In the genomic region with DNA sequence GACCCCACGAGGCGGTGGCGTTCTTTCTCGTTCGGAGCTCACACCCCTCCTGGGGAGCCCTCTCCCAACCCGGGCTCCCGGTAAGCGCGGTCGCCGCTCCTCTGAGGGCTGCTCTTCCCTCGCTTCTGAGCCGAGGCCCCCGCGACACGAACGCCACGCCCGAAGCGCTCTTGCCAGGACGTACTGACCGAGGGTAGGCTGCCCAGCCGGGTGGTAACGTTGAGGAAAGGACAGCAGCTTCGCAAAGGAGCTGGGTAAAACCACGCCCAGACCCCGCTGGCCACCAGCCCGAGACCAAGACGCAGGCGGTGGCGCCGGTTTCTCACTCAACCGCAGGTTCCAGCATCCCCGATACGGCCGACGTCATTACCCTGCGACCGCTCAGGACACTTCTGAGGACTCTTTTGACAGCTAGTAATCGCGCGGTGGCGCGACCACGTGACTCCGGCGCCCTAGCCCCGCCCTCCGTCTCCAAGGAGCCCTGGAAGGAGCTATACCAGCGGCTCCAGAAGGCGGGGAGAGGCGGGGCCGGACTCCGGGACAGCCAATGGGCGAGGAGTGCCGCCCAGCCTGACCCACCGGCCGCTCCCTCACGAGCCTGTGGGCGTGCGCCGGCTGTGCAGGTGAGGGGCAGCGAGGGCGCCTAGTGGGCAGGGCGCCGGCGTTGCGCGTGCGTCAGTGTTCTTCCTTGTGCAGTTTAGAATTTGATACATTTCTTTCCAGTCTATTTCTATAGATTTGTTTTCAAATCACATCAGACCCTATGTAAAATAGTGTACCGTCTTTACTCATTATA, we compare ENCODE assay signal across 8 cellular contexts. TPM values are rescaled to one million over a fixed set of nuclear protein-coding genes. Genes with fewer than 3 reads are reported as not detected.
DNase-seq lines count a peak whose midpoint lies in the region; ATAC-seq and TF ChIP-seq lines count a peak whose summit lies in the region.

No MANE protein-coding gene starts in this region.

- WGBS in lung, 2 donors: 0% methylated on average over 71 of the region's 71 CpGs

- H3K9me3 ChIP-seq in lung (ENCODE audit: control insufficient read depth in 2 of 2, insufficient read depth in 1 of 2, low read length in 1 of 2): no peaks in the 10 kb centered on the region

- H3K36me3 ChIP-seq in lung (ENCODE audit: control insufficient read depth in 2 of 2, insufficient read depth in 2 of 2, low read length in 2 of 2): peaks cover 0 to 19% of the 10 kb centered on the region in 2 donors

- H3K27ac ChIP-seq in lung (ENCODE audit: low read depth in 1 of 2, low read length in 1 of 2): peak overlapping the region; percentile 97 to 99

- no peaks in the 10 kb centered on the region for H3K27me3 ChIP-seq in lung (ENCODE audit: control insufficient read depth, insufficient read depth)

- H3K4me3 ChIP-seq in lung: peak overlapping the region; percentile 65

- TF ChIP-seq CTCF in lung (IDR thresholded peaks at IDR 0.05; ENCODE audit: control extremely low read depth, extremely low read depth): no peak

- DNase-seq in COLO829 (ENCODE audit: low spot score) (peak; percentile 93), HT-29 (ENCODE audit: low spot score) (peak; percentile 99), lung (ENCODE audit: low spot score) (peak; percentile 100)
- DNase-seq in NK-92 treated with Interleukin-12 subunit alpha and Interleukin-12 subunit beta, amount 100 ng/mL, for 24 hours (lab: John Stamatoyannopoulos, UW): peak; percentile 100
- peak; percentile 99 to 100 for DNase-seq in activated CD8-positive, alpha-beta memory T cell treated with anti-CD3 and anti-CD28 coated beads for 4 hours (ENCODE audit: low read depth in 2 of 2)
- DNase-seq in effector CD8-positive, alpha-beta T cell (lab: John Stamatoyannopoulos, UW): peak; percentile 99
- DNase-seq in stimulated activated CD4-positive, alpha-beta T cell treated with anti-CD3 and anti-CD28 coated beads, TNF-alpha, amount 100 ng/mL, for 24 hours (ENCODE audit: low read depth in 3 of 3): peak; percentile 99 to 100 (median 100)

- ATAC-seq in GM21360 (IDR thresholded peaks at IDR 0.05; ENCODE audit: unreplicated experiment): peak; percentile 75
- ATAC-seq in lung (ENCODE audit: insufficient read depth, low FRiP score): peak; percentile 85

- peaks cover 3 to 6% of the 10 kb centered on the region in 2 donors for H3K4me1 ChIP-seq in lung (ENCODE audit: control insufficient read depth in 2 of 2, insufficient read depth in 2 of 2, low read length in 2 of 2)

RNA-seq across cellular contexts. Expression of a gene that starts 4.0 kb away (rescaled TPM):
- total RNA-seq in HT-29 (2014; rRNA removed; shearing (Covaris generic)): 11.2 and 25.2 TPM in 2 replicates
- 10 to 100 TPM; 16.6 to 17.8 TPM for total RNA-seq in lung
- 10 to 100 TPM in 1 of 2 donors, 1 to 10 TPM in 1; 5.3 to 12.6 TPM for polyA plus RNA-seq in lung

RNA-seq across cellular contexts. Expression of a gene that starts 7.4 kb away (rescaled TPM):
- 70.6 and 101 TPM in 2 replicates for total RNA-seq in HT-29 (2014; rRNA removed; shearing (Covaris generic))
- 10 to 100 TPM; 19.1 TPM for total RNA-seq in lung
- 10 to 100 TPM; 22.8 to 35.9 TPM for polyA plus RNA-seq in lung

Comparison
In these comparisons a context has a peak if more than half of its experiments do, and no peak if none do; other contexts are left out.
1. Peak in every context shown above with its lines: DNase-seq, ATAC-seq, H3K4me3 ChIP-seq and H3K27ac ChIP-seq.